In the genomic region with DNA sequence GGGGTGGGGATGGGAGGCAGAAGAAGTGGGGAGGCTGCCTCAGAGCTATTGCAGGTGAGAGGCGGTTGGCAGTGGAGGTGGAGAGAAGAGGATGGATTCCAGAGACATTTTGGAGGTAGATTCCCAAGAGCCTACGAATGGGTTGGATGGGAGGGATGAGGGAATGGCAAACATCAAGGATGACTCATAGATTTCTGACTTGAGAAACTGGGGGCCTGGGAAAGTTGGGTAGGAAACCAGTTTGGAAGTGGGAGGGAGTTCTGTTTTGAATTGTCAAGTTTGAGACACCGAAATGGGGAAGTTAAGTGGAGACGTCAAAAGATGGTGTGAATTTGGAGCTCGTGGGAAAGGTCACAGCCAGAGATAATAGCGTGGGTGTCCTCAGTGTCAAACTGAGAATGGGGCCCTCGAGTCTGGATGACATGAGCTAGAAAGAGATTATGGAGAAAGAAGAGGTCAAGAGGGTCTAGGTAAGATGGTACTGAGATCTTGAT, we compare ENCODE assay signal across 16 cellular contexts. TPM values are rescaled to one million over a fixed set of nuclear protein-coding genes. Genes with fewer than 3 reads are reported as not detected.
DNase-seq lines count a peak whose midpoint lies in the region; ATAC-seq and TF ChIP-seq lines count a peak whose summit lies in the region.
"Had no signal": no experiment of that assay in that cellular context is flagged by ENCODE, and none has a peak within 500 bp of the region (broad histone marks: within the 10 kb centered on the region; RNA-seq: fewer than 3 reads in every experiment).

No MANE protein-coding gene starts in this region.

- no peaks in the 10 kb centered on the region for H3K27me3 Mint-ChIP-seq in activated CD8-positive, alpha-beta T cell treated with anti-CD3 and anti-CD28 coated beads for 36 hours
- no peaks in the 10 kb centered on the region for H3K27me3 Mint-ChIP-seq in activated CD8-positive, alpha-beta T cell treated with anti-CD3 and anti-CD28 coated beads, Interleukin-2, amount 10 ng/mL, durations not matched to agents 7 days and 5 days (ENCODE audit: low read depth)

- TF ChIP-seq CTCF in activated CD8-positive, alpha-beta T cell treated with anti-CD3 and anti-CD28 coated beads for 36 hours (IDR thresholded peaks at IDR 0.05) = no peak
- no peak for TF ChIP-seq CTCF in body of pancreas (IDR thresholded peaks at IDR 0.05)

- no peak for TF ChIP-seq POLR2A in body of pancreas (IDR thresholded peaks at IDR 0.05)

- peak; percentile 43 for ATAC-seq in activated CD8-positive, alpha-beta T cell treated with anti-CD3 and anti-CD28 coated beads for 36 hours
- ATAC-seq in activated CD8-positive, alpha-beta T cell treated with anti-CD3 and anti-CD28 coated beads, Interleukin-2, amount 10 ng/mL, durations not matched to agents 7 days and 5 days = no peak
- ATAC-seq in GM21529 (IDR thresholded peaks at IDR 0.05; ENCODE audit: unreplicated experiment) = peak; percentile 64
- ATAC-seq in stimulated activated effector memory CD8-positive, alpha-beta T cell treated with anti-CD3 and anti-CD28 coated beads, Interleukin-12 subunit alpha, Interleukin-12 subunit beta, amount 100 ng/mL, for 72 hours = peak; percentile 75
- no peak for ATAC-seq in body of pancreas

- 50 to 59% methylated on average over 7 of the region's 7 CpGs for WGBS in body of pancreas, 2 donors

- H3K36me3 Mint-ChIP-seq in activated CD8-positive, alpha-beta T cell treated with anti-CD3 and anti-CD28 coated beads for 36 hours (ENCODE audit: low read depth) = no peaks in the 10 kb centered on the region
- no peaks in the 10 kb centered on the region for H3K36me3 Mint-ChIP-seq in activated CD8-positive, alpha-beta T cell treated with anti-CD3 and anti-CD28 coated beads, Interleukin-2, amount 10 ng/mL, durations not matched to agents 7 days and 5 days (ENCODE audit: low read depth)
- peaks cover 7% of the 10 kb centered on the region for H3K36me3 Mint-ChIP-seq in stimulated activated effector memory CD8-positive, alpha-beta T cell treated with anti-CD3 and anti-CD28 coated beads, Interleukin-12 subunit alpha, Interleukin-12 subunit beta, amount 100 ng/mL, for 72 hours

- no peaks in the 10 kb centered on the region for H3K9me3 ChIP-seq in body of pancreas
- H3K9me3 ChIP-seq: left ventricle myocardium inferior had no signal

- no peaks in the 10 kb centered on the region for H3K36me3 ChIP-seq in body of pancreas (replicated peaks in 1 of 2; ENCODE audit: insufficient read depth in 1 of 2, low read depth in 2 of 2)
- H3K36me3 ChIP-seq: left ventricle myocardium inferior had no signal

- CTCF ChIA-PET in activated CD8-positive, alpha-beta T cell treated with anti-CD3 and anti-CD28 coated beads for 36 hours (lab: Charles Lee) = interaction anchor here (0.7 to 2.3 kb wide), 10 partner anchors 11 to 211 kb away, joined by 3 to 14 read pairs (median 4); no protein-coding TSS in a partner anchor
- CTCF ChIA-PET in activated CD8-positive, alpha-beta T cell treated with anti-CD3 and anti-CD28 coated beads, Interleukin-2, amount 10 ng/mL, durations not matched to agents 7 days and 5 days (lab: Charles Lee) = interaction anchor here (1.1 to 2.7 kb wide), 5 partner anchors 10 to 71 kb away, joined by 3 to 12 read pairs (median 6); no protein-coding TSS in a partner anchor

- intact Hi-C loops in activated CD8-positive, alpha-beta T cell treated with anti-CD3 and anti-CD28 coated beads for 36 hours (cut with micrococcal nuclease) = no loop called here
- intact Hi-C loops in body of pancreas (cut with DNase I) = no loop called here

- peak; percentile 51 for DNase-seq in activated CD8-positive, alpha-beta T cell treated with anti-CD3 and anti-CD28 coated beads for 36 hours
- no peak for DNase-seq in activated CD8-positive, alpha-beta T cell treated with anti-CD3 and anti-CD28 coated beads, Interleukin-2, amount 10 ng/mL, durations not matched to agents 7 days and 5 days
- DNase-seq in Kasumi-1 (lab: John Stamatoyannopoulos, UW) = peak; percentile 16 to 38
- peak in 1 of 2 donors; percentile 47 for DNase-seq in stimulated activated effector memory CD8-positive, alpha-beta T cell treated with anti-CD3 and anti-CD28 coated beads, Interleukin-12 subunit alpha, Interleukin-12 subunit beta, amount 100 ng/mL, for 72 hours (ENCODE audit: low spot score in 2 of 2)
- no peak for DNase-seq in globus pallidus (ENCODE audit: low spot score)
- no peak for DNase-seq in body of pancreas
- no peak for DNase-seq in activated CD8-positive, alpha-beta memory T cell treated with anti-CD3 and anti-CD28 coated beads, Interleukin-2, amount 50 U/mL, for 4 hours
- DNase-seq: DMS 273 treated with DMSO at 0.1 percent for 48 hours, head of caudate nucleus, left ventricle myocardium inferior, NCI-H1694 treated with DMSO at 0.1 percent for 48 hours, NCI-H748 treated with DMSO at 0.1 percent for 48 hours, SHP77 treated with DMSO at 0.1 percent for 48 hours had no signal

- no peaks in the 10 kb centered on the region for H3K9me3 Mint-ChIP-seq in activated CD8-positive, alpha-beta T cell treated with anti-CD3 and anti-CD28 coated beads for 36 hours
- H3K9me3 Mint-ChIP-seq in activated CD8-positive, alpha-beta T cell treated with anti-CD3 and anti-CD28 coated beads, Interleukin-2, amount 10 ng/mL, durations not matched to agents 7 days and 5 days (ENCODE audit: insufficient read depth) = no peaks in the 10 kb centered on the region
- no peaks in the 10 kb centered on the region for H3K9me3 Mint-ChIP-seq in stimulated activated effector memory CD8-positive, alpha-beta T cell treated with anti-CD3 and anti-CD28 coated beads, Interleukin-12 subunit alpha, Interleukin-12 subunit beta, amount 100 ng/mL, for 72 hours

- no peak overlapping the region for H3K4me3 Mint-ChIP-seq in activated CD8-positive, alpha-beta T cell treated with anti-CD3 and anti-CD28 coated beads for 36 hours
- no peak overlapping the region for H3K4me3 Mint-ChIP-seq in activated CD8-positive, alpha-beta T cell treated with anti-CD3 and anti-CD28 coated beads, Interleukin-2, amount 10 ng/mL, durations not matched to agents 7 days and 5 days
- H3K4me3 Mint-ChIP-seq in stimulated activated effector memory CD8-positive, alpha-beta T cell treated with anti-CD3 and anti-CD28 coated beads, Interleukin-12 subunit alpha, Interleukin-12 subunit beta, amount 100 ng/mL, for 72 hours = peak overlapping the region; percentile 1

- no peak overlapping the region for H3K27ac Mint-ChIP-seq in activated CD8-positive, alpha-beta T cell treated with anti-CD3 and anti-CD28 coated beads for 36 hours
- H3K27ac Mint-ChIP-seq in activated CD8-positive, alpha-beta T cell treated with anti-CD3 and anti-CD28 coated beads, Interleukin-2, amount 10 ng/mL, durations not matched to agents 7 days and 5 days = no peak overlapping the region
- H3K27ac Mint-ChIP-seq in stimulated activated effector memory CD8-positive, alpha-beta T cell treated with anti-CD3 and anti-CD28 coated beads, Interleukin-12 subunit alpha, Interleukin-12 subunit beta, amount 100 ng/mL, for 72 hours = peak overlapping the region; percentile 58

- POLR2A ChIA-PET in activated CD8-positive, alpha-beta T cell treated with anti-CD3 and anti-CD28 coated beads for 36 hours (lab: Charles Lee) = interaction anchor here (0.6 to 1.6 kb wide), 5 partner anchors 10 to 54 kb away, joined by 3 to 4 read pairs (median 3); a partner anchor contains a TSS
- POLR2A ChIA-PET in activated CD8-positive, alpha-beta T cell treated with anti-CD3 and anti-CD28 coated beads, Interleukin-2, amount 10 ng/mL, durations not matched to agents 7 days and 5 days (lab: Charles Lee) = interaction anchor here (1.4 kb wide), 1 partner anchor 55 kb away, joined by 4 read pairs; a partner anchor contains a TSS

- no peak overlapping the region for H3K4me3 ChIP-seq in body of pancreas
- H3K4me3 ChIP-seq: left ventricle myocardium inferior had no signal

- H3K27ac ChIP-seq in body of pancreas = no peak overlapping the region
- H3K27ac ChIP-seq: left ventricle myocardium inferior, VCaP had no signal

- H3K4me1 ChIP-seq in body of pancreas = no peaks in the 10 kb centered on the region
- H3K4me1 ChIP-seq: left ventricle myocardium inferior had no signal

- H3K27me3 ChIP-seq in body of pancreas = no peaks in the 10 kb centered on the region

- peaks cover 29% of the 10 kb centered on the region for H3K4me1 Mint-ChIP-seq in activated CD8-positive, alpha-beta T cell treated with anti-CD3 and anti-CD28 coated beads for 36 hours (ENCODE audit: low read depth)
- peaks cover 23% of the 10 kb centered on the region for H3K4me1 Mint-ChIP-seq in activated CD8-positive, alpha-beta T cell treated with anti-CD3 and anti-CD28 coated beads, Interleukin-2, amount 10 ng/mL, durations not matched to agents 7 days and 5 days (ENCODE audit: low read depth)
- H3K4me1 Mint-ChIP-seq in stimulated activated effector memory CD8-positive, alpha-beta T cell treated with anti-CD3 and anti-CD28 coated beads, Interleukin-12 subunit alpha, Interleukin-12 subunit beta, amount 100 ng/mL, for 72 hours = peaks cover 51% of the 10 kb centered on the region

RNA-seq across cellular contexts. Expression of a gene that starts 6.2 kb away (rescaled TPM):
- total RNA-seq in activated CD8-positive, alpha-beta T cell treated with anti-CD3 and anti-CD28 coated beads for 36 hours = 10 to 100 TPM; 86.4 to 94.4 TPM
- 100 to 1,000 TPM; 116 to 129 TPM for total RNA-seq in activated CD8-positive, alpha-beta T cell treated with anti-CD3 and anti-CD28 coated beads, Interleukin-2, amount 10 ng/mL, durations not matched to agents 7 days and 5 days
- 10 to 100 TPM; 16.5 to 27.5 TPM for total RNA-seq in body of pancreas

RNA-seq across cellular contexts. Expression of a gene that starts 42.3 kb away (rescaled TPM):
- 1 to 10 TPM; 1.1 to 1.6 TPM for total RNA-seq in activated CD8-positive, alpha-beta T cell treated with anti-CD3 and anti-CD28 coated beads for 36 hours
- total RNA-seq in activated CD8-positive, alpha-beta T cell treated with anti-CD3 and anti-CD28 coated beads, Interleukin-2, amount 10 ng/mL, durations not matched to agents 7 days and 5 days = 1 to 10 TPM; 1.6 to 1.7 TPM
- total RNA-seq in body of pancreas = 1 to 10 TPM in 1 of 2 donors, under 1 TPM in 1; 0.33 to 1.8 TPM

RNA-seq across cellular contexts. Expression of a gene that starts 54.6 kb away (rescaled TPM):
- 10 to 100 TPM; 24.6 to 25.0 TPM for total RNA-seq in activated CD8-positive, alpha-beta T cell treated with anti-CD3 and anti-CD28 coated beads for 36 hours
- total RNA-seq in activated CD8-positive, alpha-beta T cell treated with anti-CD3 and anti-CD28 coated beads, Interleukin-2, amount 10 ng/mL, durations not matched to agents 7 days and 5 days = 10 to 100 TPM; 64.8 to 65.3 TPM
- 1 to 10 TPM in 1 of 2 donors, under 1 TPM in 1; 0.99 to 2.1 TPM for total RNA-seq in body of pancreas
- total RNA-seq: bronchial epithelial cell had no signal

Comparison
In these comparisons a context has a peak if more than half of its experiments do, and no peak if none do; other contexts are left out.
1. ATAC-seq: peak in activated CD8-positive, alpha-beta T cell treated with anti-CD3 and anti-CD28 coated beads for 36 hours (single experiment), GM21529 (single experiment) and stimulated activated effector memory CD8-positive, alpha-beta T cell treated with anti-CD3 and anti-CD28 coated beads, Interleukin-12 subunit alpha, Interleukin-12 subunit beta, amount 100 ng/mL, for 72 hours (single experiment); none in activated CD8-positive, alpha-beta T cell treated with anti-CD3 and anti-CD28 coated beads, Interleukin-2, amount 10 ng/mL, durations not matched to agents 7 days and 5 days (single experiment) and body of pancreas (single experiment).
2. DNase-seq: peak in activated CD8-positive, alpha-beta T cell treated with anti-CD3 and anti-CD28 coated beads for 36 hours (single experiment) and Kasumi-1 (2 of 2); none in activated CD8-positive, alpha-beta T cell treated with anti-CD3 and anti-CD28 coated beads, Interleukin-2, amount 10 ng/mL, durations not matched to agents 7 days and 5 days (single experiment), globus pallidus (single experiment), body of pancreas (0 of 4) and activated CD8-positive, alpha-beta memory T cell treated with anti-CD3 and anti-CD28 coated beads, Interleukin-2, amount 50 U/mL, for 4 hours (single experiment).
3. RNA of a gene that starts 54.6 kb away (total RNA-seq): 64.8 to 65.3 TPM in activated CD8-positive, alpha-beta T cell treated with anti-CD3 and anti-CD28 coated beads, Interleukin-2, amount 10 ng/mL, durations not matched to agents 7 days and 5 days and 24.6 to 25.0 TPM in activated CD8-positive, alpha-beta T cell treated with anti-CD3 and anti-CD28 coated beads for 36 hours; 0.99 to 2.1 TPM in body of pancreas; every median in the first group is over 4 times any median in the second.